ENCODE assay signal across 8 cellular contexts in genomic region chr1:9538669-9539164, GRCh38. TPM values are rescaled to one million over a fixed set of nuclear protein-coding genes. Genes with fewer than 3 reads are reported as not detected.
DNase-seq lines count a peak whose midpoint lies in the region; ATAC-seq, FAIRE-seq and TF ChIP-seq lines count a peak whose summit lies in the region.

No MANE protein-coding gene starts in this region.

- H3K9me3 Mint-ChIP-seq in activated naive CD4-positive, alpha-beta T cell treated with anti-CD3 and anti-CD28 coated beads for 36 hours = no peaks in the 10 kb centered on the region
- H3K9me3 Mint-ChIP-seq in type B pancreatic cell = no peaks in the 10 kb centered on the region

- no peaks in the 10 kb centered on the region for H3K27me3 Mint-ChIP-seq in activated naive CD4-positive, alpha-beta T cell treated with anti-CD3 and anti-CD28 coated beads for 36 hours (ENCODE audit: low read depth)
- no peaks in the 10 kb centered on the region for H3K27me3 Mint-ChIP-seq in type B pancreatic cell

- H3K4me3 ChIP-seq in K562 = peak overlapping the region; percentile 87; the same call in 1 of the 2 replicates
- peak overlapping the region; percentile 63 for H3K4me3 ChIP-seq in mucosa of descending colon

- H3K27ac Mint-ChIP-seq in activated naive CD4-positive, alpha-beta T cell treated with anti-CD3 and anti-CD28 coated beads for 36 hours = peak overlapping the region; percentile 74
- peak overlapping the region; percentile 93 for H3K27ac Mint-ChIP-seq in type B pancreatic cell

- CTCF ChIA-PET in activated naive CD4-positive, alpha-beta T cell treated with anti-CD3 and anti-CD28 coated beads for 36 hours (lab: Charles Lee) = interaction anchor here (1.3 kb wide), 1 partner anchor 43 kb away, joined by 8 read pairs; no protein-coding TSS in a partner anchor
- CTCF ChIA-PET in K562 (lab: Yijun Ruan, JAX; ENCODE audit: low intra/inter-chr PET ratio) = no interaction called here

- H3K27ac ChIP-seq in K562 (ENCODE audit: extremely low read depth, low read depth, low read length) = peak overlapping the region; percentile 81

- POLR2A ChIA-PET in K562 (lab: Yijun Ruan, JAX) = interaction anchor here (0.6 to 4.5 kb wide), 13 partner anchors 9 to 713 kb away, joined by 3 to 18 read pairs (median 3); no protein-coding TSS in a partner anchor

- no peak for TF ChIP-seq RAD21 in K562 (CRISPR knock-in tag; conservative IDR thresholded peaks at IDR 0.05 in 1 of 2, IDR thresholded peaks at IDR 0.05 in 1 of 2)

- H3K79me2 ChIP-seq in K562 (ENCODE audit: control insufficient read depth, insufficient read depth, low read length) = peaks cover 44% of the 10 kb centered on the region

- TF ChIP-seq EP300 in K562 (IDR thresholded peaks at IDR 0.05; ENCODE audit: low read length) = no peak

- H4K20me1 ChIP-seq in K562 (replicated peaks; ENCODE audit: control insufficient read depth, insufficient read depth, low read length) = 0 out of 2 replicates have a peak, but pooled peaks cover 5% of the 10 kb centered on the region

- peaks cover 32% of the 10 kb centered on the region for H3K4me1 Mint-ChIP-seq in activated naive CD4-positive, alpha-beta T cell treated with anti-CD3 and anti-CD28 coated beads for 36 hours (ENCODE audit: low read depth)
- H3K4me1 Mint-ChIP-seq in type B pancreatic cell (ENCODE audit: unreplicated experiment) = peaks cover 28% of the 10 kb centered on the region

- DNase-seq in activated naive CD4-positive, alpha-beta T cell treated with anti-CD3 and anti-CD28 coated beads for 36 hours = no peak
- DNase-seq in activated naive CD4-positive, alpha-beta T cell treated with Interleukin-2 at 50 U/mL for 16 hours = no peak
- no peak for DNase-seq in K562 (ENCODE audit: extremely low read depth in 1 of 4, low spot score in 3 of 4)
- peak; percentile 55 to 63 (median 62) for DNase-seq in mucosa of descending colon
- DNase-seq in type B pancreatic cell (ENCODE audit: extremely low spot score, unreplicated experiment) = no peak
- no peak for DNase-seq in DMS79 treated with DMSO at 0.1 percent for 48 hours (lab: John Stamatoyannopoulos, UW)
- no peak for DNase-seq in retina

- no peak for FAIRE-seq in K562 (lab: Jason Lieb, UNC)

- ATAC-seq in K562 (peak; percentile 2), mucosa of descending colon (no peak), HG02763 (IDR thresholded peaks at IDR 0.05; ENCODE audit: unreplicated experiment) (no peak)

- BruUV-seq in K562 (replicated peaks; lab: Mats Ljungman, UMichigan) = TSS peak; percentile 88

- H3K4me2 ChIP-seq in K562 (ENCODE audit: insufficient read depth, low read length) = peak overlapping the region; percentile 62

- intact Hi-C loops in activated naive CD4-positive, alpha-beta T cell treated with anti-CD3 and anti-CD28 coated beads for 36 hours (cut with micrococcal nuclease) = loop anchor here (1.0 to 5.0 kb wide), 3 partner anchors 43 to 109 kb away; partner anchors contain the start of gene TMEM201
- intact Hi-C loops in K562 (cut with micrococcal nuclease) = no loop called here
- intact Hi-C loops in mucosa of descending colon (cut with DNase I, micrococcal nuclease) = no loop called here

- 39% methylated on average over 23 of the region's 23 CpGs for WGBS in K562 (ENCODE audit: insufficient coverage, low coverage, missing lambda C conversion rate)

- in situ Hi-C loops in K562 (cut with MboI) = no loop called here

- H3K27me3 ChIP-seq in K562 (ENCODE audit: control insufficient read depth in 2 of 2, insufficient read depth in 2 of 2, low read length in 2 of 2) = no peaks in the 10 kb centered on the region

- H3K9me3 ChIP-seq in K562 (replicated peaks; ENCODE audit: control insufficient read depth, insufficient read depth, low read depth, low read length) (no peaks in the 10 kb centered on the region), mucosa of descending colon (no peaks in the 10 kb centered on the region)

- TF ChIP-seq CTCF in K562 (IDR thresholded peaks at IDR 0.05 in 2 of 3, conservative IDR thresholded peaks at IDR 0.05 in 1 of 3; ENCODE audit: insufficient read depth in 2 of 3, low read depth in 1 of 3, low read length in 3 of 3) (no peak), mucosa of descending colon (IDR thresholded peaks at IDR 0.05) (no peak), type B pancreatic cell (conservative IDR thresholded peaks at IDR 0.05) (no peak)

- peak overlapping the region; percentile 99 for H2AFZ ChIP-seq in K562 (ENCODE audit: low read depth, low read length)

- peaks cover 23 to 32% of the 10 kb centered on the region in 2 experiments for H3K4me1 ChIP-seq in K562 (replicated peaks in 1 of 2; ENCODE audit: control insufficient read depth in 2 of 2, insufficient read depth in 2 of 2, low read length in 2 of 2)
- H3K4me1 ChIP-seq in mucosa of descending colon (ENCODE audit: low read depth) = peaks cover 19% of the 10 kb centered on the region

- peak overlapping the region; percentile 51 to 84 for H3K9ac ChIP-seq in K562 (ENCODE audit: insufficient read depth in 1 of 2, low read depth in 2 of 2, low read length in 2 of 2)

- TF ChIP-seq POLR2A in K562 (conservative IDR thresholded peaks at IDR 0.05) = no peak

- peaks cover 7% of the 10 kb centered on the region for H3K36me3 Mint-ChIP-seq in activated naive CD4-positive, alpha-beta T cell treated with anti-CD3 and anti-CD28 coated beads for 36 hours (ENCODE audit: low read depth)
- peaks cover 5% of the 10 kb centered on the region for H3K36me3 Mint-ChIP-seq in type B pancreatic cell

- peak overlapping the region; percentile 70 for H3K4me3 Mint-ChIP-seq in activated naive CD4-positive, alpha-beta T cell treated with anti-CD3 and anti-CD28 coated beads for 36 hours
- H3K4me3 Mint-ChIP-seq in type B pancreatic cell = peak overlapping the region; percentile 87

- no peaks in the 10 kb centered on the region for H3K9me1 ChIP-seq in K562 (ENCODE audit: control insufficient read depth, insufficient read depth, low read length)

- H3K36me3 ChIP-seq in K562 (ENCODE audit: control insufficient read depth, insufficient read depth, low read length) (peaks cover 14% of the 10 kb centered on the region; the same call in 2 of the 3 replicates), mucosa of descending colon (ENCODE audit: low read depth) (no peaks in the 10 kb centered on the region)

TF ChIP-seq in K562, 482 proteins besides CTCF, POLR2A, EP300 and RAD21 (continues in another document):
- TF ChIP-seq PHF20 (IDR thresholded peaks at IDR 0.05; ENCODE audit: partially characterized antibody) = peak; percentile 58

RNA-seq across cellular contexts. Expression of gene SLC25A33, which starts 0.5 kb away (rescaled TPM):
- 1 to 10 TPM; 4.7 to 5.2 TPM for total RNA-seq in activated naive CD4-positive, alpha-beta T cell treated with anti-CD3 and anti-CD28 coated beads for 36 hours
- total RNA-seq in K562 (2011; cell fraction: chromatin; rRNA removed; ENCODE audit: low replicate concordance) = 13.1 and 13.7 TPM in 2 replicates
- total RNA-seq in K562 (2011; cell fraction: nucleolus; rRNA removed) = 11.7 and 12.3 TPM in 2 replicates
- total RNA-seq in K562 (2011; cell fraction: nucleoplasm; rRNA removed) = 13.1 and 21.5 TPM in 2 replicates
- total RNA-seq in K562 (2014; rRNA removed) = 22.7 and 23.5 TPM in 2 replicates
- total RNA-seq in K562 (2014; rRNA removed; fragmentation: Illumina TruSeq; extraction: Trizol) = 23.5 and 24.2 TPM in 2 replicates
- 17.6 and 19.2 TPM in 2 replicates for total RNA-seq in K562 (2015; rRNA removed; fragmentation: Illumina TruSeq; extraction: Trizol)
- 20.7 and 20.9 TPM in 2 replicates for total RNA-seq in K562 (2021)
- polyA plus RNA-seq in K562 (2011; rRNA removed) = 11.9 and 14.9 TPM in 2 replicates
- polyA plus RNA-seq in K562 (2011; cell fraction: cytosol; rRNA removed) = 10.0 and 13.1 TPM in 2 replicates
- 6.2 and 7.7 TPM in 2 replicates for polyA plus RNA-seq in K562 (2011; cell fraction: nucleus; rRNA removed)
- 10.1 and 13.7 TPM in 2 replicates for polyA plus RNA-seq in K562 (2012)
- polyA plus RNA-seq in K562 (2014; fragmentation: Illumina TruSeq; extraction: Trizol) = 15.3 and 16.5 TPM in 2 replicates
- polyA plus RNA-seq in K562 (2014; fragmentation: Nextera tagmentation; extraction: Ambion mirVana) = 1 to 10 TPM; 3.2 to 6.4 TPM
- polyA plus RNA-seq in K562 (2014; rRNA removed) = 17.5 and 21.6 TPM in 2 replicates
- 11.2 and 12.4 TPM in 2 replicates for polyA minus RNA-seq in K562 (2011; rRNA and poly(A)+ RNA removed)
- polyA minus RNA-seq in K562 (2011; cell fraction: cytosol; rRNA and poly(A)+ RNA removed) = 8.6 and 9.5 TPM in 2 replicates
- polyA minus RNA-seq in K562 (2011; cell fraction: nucleus; rRNA and poly(A)+ RNA removed) = 4.7 and 5.8 TPM in 2 replicates
- total RNA-seq in mucosa of descending colon = 1 to 10 TPM; 4.8 to 5.9 (median 5.7) TPM
- 5.8 and 7.6 TPM in 2 replicates for total RNA-seq in type B pancreatic cell (ENCODE audit: low replicate concordance)

RNA-seq across cellular contexts. Expression of gene TMEM201, which starts 50.0 kb away (rescaled TPM):
- total RNA-seq in activated naive CD4-positive, alpha-beta T cell treated with anti-CD3 and anti-CD28 coated beads for 36 hours = 1 to 10 TPM; 9.1 to 9.8 TPM
- total RNA-seq in K562 (2011; cell fraction: chromatin; rRNA removed; ENCODE audit: low replicate concordance) = 31.6 and 91.3 TPM in 2 replicates
- 68.6 and 78.7 TPM in 2 replicates for total RNA-seq in K562 (2011; cell fraction: nucleolus; rRNA removed)
- 48.5 and 50.3 TPM in 2 replicates for total RNA-seq in K562 (2011; cell fraction: nucleoplasm; rRNA removed)
- total RNA-seq in K562 (2014; rRNA removed) (9.0 and 16.5 TPM in 2 replicates), K562 (2014; rRNA removed; fragmentation: Illumina TruSeq; extraction: Trizol) (1.9 and 3.0 TPM in 2 replicates), K562 (2015; rRNA removed; fragmentation: Illumina TruSeq; extraction: Trizol) (7.4 and 9.0 TPM in 2 replicates), K562 (2021) (48.8 and 51.3 TPM in 2 replicates), mucosa of descending colon (10 to 100 TPM in 1 of 3 donors, 1 to 10 TPM in 2; 8.1 to 12.1 (median 8.4) TPM), type B pancreatic cell (ENCODE audit: low replicate concordance) (18.4 and 26.0 TPM in 2 replicates)
- polyA plus RNA-seq in K562 (2011; rRNA removed) (2.3 and 3.9 TPM in 2 replicates), K562 (2014; fragmentation: Illumina TruSeq; extraction: Trizol) (10.3 and 24.1 TPM in 2 replicates), K562 (2014; fragmentation: Nextera tagmentation; extraction: Ambion mirVana) (under 1 TPM; 0.42 to 0.46 TPM), K562 (2014; rRNA removed) (14.7 and 15.4 TPM in 2 replicates)
- 3.0 and 6.9 TPM in 2 replicates for polyA plus RNA-seq in K562 (2011; cell fraction: cytosol; rRNA removed)
- 15.1 and 27.9 TPM in 2 replicates for polyA plus RNA-seq in K562 (2011; cell fraction: nucleus; rRNA removed)
- polyA plus RNA-seq in K562 (2012) = 18.3 and 22.2 TPM in 2 replicates
- polyA minus RNA-seq in K562 (2011; rRNA and poly(A)+ RNA removed) = 2.8 and 4.0 TPM in 2 replicates
- 15.2 and 18.0 TPM in 2 replicates for polyA minus RNA-seq in K562 (2011; cell fraction: cytosol; rRNA and poly(A)+ RNA removed)
- 19.2 and 21.4 TPM in 2 replicates for polyA minus RNA-seq in K562 (2011; cell fraction: nucleus; rRNA and poly(A)+ RNA removed)

Comparison
In these comparisons a context has a peak if more than half of its experiments do, and no peak if none do; other contexts are left out.
1. DNase-seq: peak in mucosa of descending colon (3 of 3); none in activated naive CD4-positive, alpha-beta T cell treated with anti-CD3 and anti-CD28 coated beads for 36 hours (single experiment), activated naive CD4-positive, alpha-beta T cell treated with Interleukin-2 at 50 U/mL for 16 hours (single experiment), K562 (0 of 4), type B pancreatic cell (single experiment), DMS79 treated with DMSO at 0.1 percent for 48 hours (single experiment) and retina (single experiment).